18 cellular contexts compared by ENCODE assay signal in the genomic region with DNA sequence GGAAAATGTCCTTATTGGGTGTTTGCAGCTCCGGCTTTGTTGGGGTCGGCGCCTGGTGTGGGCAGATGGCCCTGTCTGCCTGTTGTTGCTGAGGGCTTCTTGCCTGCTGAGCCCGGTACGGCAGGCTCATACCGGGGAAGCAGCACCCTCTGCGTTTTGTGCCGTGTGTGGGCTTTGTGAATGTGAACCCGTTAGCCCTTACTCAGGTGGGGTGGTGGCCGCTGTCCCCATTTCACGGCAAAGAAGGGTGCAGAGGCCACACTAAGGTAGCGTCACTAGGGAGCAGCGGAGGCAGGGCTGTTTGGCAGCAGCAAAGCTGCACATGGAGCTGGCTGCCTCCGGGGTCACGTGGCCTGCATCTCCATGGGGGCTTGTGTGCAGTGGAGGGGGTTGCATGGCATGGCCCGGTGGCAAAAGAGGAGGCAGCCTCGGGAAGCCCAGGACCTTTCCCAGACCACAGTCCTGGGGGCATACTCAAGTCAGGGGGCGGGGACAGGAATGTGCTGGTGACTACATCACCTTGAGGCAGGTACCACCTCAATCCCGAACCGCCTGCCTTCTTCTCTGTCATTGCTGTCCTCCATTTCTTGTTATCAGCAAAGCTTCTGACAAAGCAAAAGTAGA. TPM values are rescaled to one million over a fixed set of nuclear protein-coding genes. Genes with fewer than 3 reads are reported as not detected.
A peak's percentile ranks its signal among the peaks of the same experiment; 100 is the strongest.
DNase-seq lines count a peak whose midpoint lies in the region; ATAC-seq, FAIRE-seq and TF ChIP-seq lines count a peak whose summit lies in the region.
"Had no signal": no experiment of that assay in that cellular context is flagged by ENCODE, and none has a peak within 500 bp of the region (broad histone marks: within the 10 kb centered on the region; RNA-seq: fewer than 3 reads in every experiment).

No MANE protein-coding gene starts in this region.

- H2BK12ac ChIP-seq in H1 (ENCODE audit: low read depth, low read length) = peak overlapping the region; percentile 80; the same call in 1 of the 2 replicates

- no peak for TF ChIP-seq RAD21 in H1 (IDR thresholded peaks at IDR 0.05 in 1 of 2, conservative IDR thresholded peaks at IDR 0.05 in 1 of 2; ENCODE audit: low read depth in 2 of 2, low read length in 2 of 2)

- peak overlapping the region; percentile 6 for H3K14ac ChIP-seq in H1 (ENCODE audit: insufficient read length)

- H3K23ac ChIP-seq in H1 (ENCODE audit: insufficient read length) = no peak overlapping the region

- TF ChIP-seq CTCF in H1 (IDR thresholded peaks at IDR 0.05; ENCODE audit: control extremely low read depth in 1 of 3, insufficient read depth in 1 of 3, low read depth in 1 of 3, low read length in 3 of 3) = no peak
- no peak for TF ChIP-seq CTCF in osteoblast (IDR thresholded peaks at IDR 0.05; ENCODE audit: extremely low read depth, low read depth, low read length)

- H2BK5ac ChIP-seq in H1 (ENCODE audit: low read depth, low read length) = peak overlapping the region; percentile 80

- H3K56ac ChIP-seq in H1 (replicated peaks; ENCODE audit: insufficient read length, low read depth, low read length) = no peak overlapping the region

- H3K4ac ChIP-seq in H1 (replicated peaks; ENCODE audit: insufficient read length, low read depth, low read length) = no peak overlapping the region

- no peaks in the 10 kb centered on the region for H3K27me3 ChIP-seq in H1 (replicated peaks in 1 of 4; ENCODE audit: control insufficient read depth in 3 of 4, extremely low read depth in 1 of 4, insufficient read depth in 3 of 4, low read length in 3 of 4)
- H3K27me3 ChIP-seq in osteoblast (ENCODE audit: insufficient read depth, low read length) = no peaks in the 10 kb centered on the region
- H3K27me3 ChIP-seq: BLaER1, colonic mucosa had no signal

- H3K27ac ChIP-seq in H1 (ENCODE audit: low read depth, low read length) (peak overlapping the region; percentile 52; the same call in 1 of the 2 replicates), osteoblast (ENCODE audit: low read depth, low read length) (peak overlapping the region; percentile 91)
- H3K27ac ChIP-seq: BLaER1, colonic mucosa, psoas muscle had no signal

- H3K23me2 ChIP-seq in H1 (ENCODE audit: low read depth, low read length) = no peaks in the 10 kb centered on the region

- no peak overlapping the region for H2AFZ ChIP-seq in H1 (ENCODE audit: low read length)
- no peak overlapping the region for H2AFZ ChIP-seq in osteoblast (ENCODE audit: low read length)

- H3K4me1 ChIP-seq in H1 (replicated peaks in 1 of 4; ENCODE audit: control insufficient read depth in 3 of 4, insufficient read depth in 4 of 4, low read length in 3 of 4) (peaks cover 5 to 24% (median 13%) of the 10 kb centered on the region in 4 experiments), osteoblast (ENCODE audit: insufficient read depth, low read length) (peaks cover 72% of the 10 kb centered on the region)
- H3K4me1 ChIP-seq: colonic mucosa, psoas muscle had no signal

- H4K20me1 ChIP-seq in H1 (replicated peaks in 1 of 2; ENCODE audit: control insufficient read depth in 1 of 2, insufficient read depth in 2 of 2, low read length in 2 of 2) (peaks cover 7 to 13% of the 10 kb centered on the region in 2 experiments), osteoblast (ENCODE audit: insufficient read depth, low read length) (no peaks in the 10 kb centered on the region)

- no peak overlapping the region for H3K9ac ChIP-seq in H1 (replicated peaks in 1 of 4; ENCODE audit: extremely low read depth in 1 of 4, low read depth in 3 of 4, low read length in 3 of 4)
- H3K9ac ChIP-seq: BLaER1 had no signal

- H4K91ac ChIP-seq in H1 (replicated peaks; ENCODE audit: insufficient read length, low read length) = peak overlapping the region; percentile 64

- H4K8ac ChIP-seq in H1 (ENCODE audit: extremely low read depth, insufficient read depth, low read length) = no peak overlapping the region; the same call in 1 of the 2 replicates

- no peak overlapping the region for H4K5ac ChIP-seq in H1 (ENCODE audit: insufficient read length, low read depth, low read length)

- H3K36me3 ChIP-seq in H1 (ENCODE audit: control insufficient read depth in 2 of 4, insufficient read depth in 4 of 4, low read length in 3 of 4) (no peaks in the 10 kb centered on the region), osteoblast (ENCODE audit: insufficient read depth, low read length) (no peaks in the 10 kb centered on the region)
- H3K36me3 ChIP-seq: colonic mucosa had no signal

- H2BK15ac ChIP-seq in H1 (ENCODE audit: low read length) = peak overlapping the region; percentile 9; the same call in 1 of the 2 replicates

- H2BK20ac ChIP-seq in H1 (ENCODE audit: low read length) = no peak overlapping the region

- in situ Hi-C loops in G401 (cut with HindIII; ENCODE audit: low sequenced_read_pairs) = no loop called here

- FAIRE-seq in H1 (lab: Jason Lieb, UNC) = no peak
- FAIRE-seq: GM19239 had no signal

- DNase-seq in G401 (ENCODE audit: low spot score) = peak; percentile 71
- DNase-seq in NCI-H446 treated with DMSO at 0.1 percent for 48 hours (lab: John Stamatoyannopoulos, UW) = peak; percentile 80
- no peak for DNase-seq in H1 (ENCODE audit: low read depth in 1 of 2, low spot score in 2 of 2)
- DNase-seq in osteoblast (ENCODE audit: insufficient read length, low spot score, missing footprints) = peak; percentile 13
- DNase-seq in NCI-H187 treated with DMSO at 0.1 percent for 48 hours (lab: John Stamatoyannopoulos, UW) = no peak
- DNase-seq in NK-92 treated with Interleukin-12 subunit alpha and Interleukin-12 subunit beta, amount 100 ng/mL, for 24 hours (lab: John Stamatoyannopoulos, UW) = no peak
- DNase-seq: activated CD4-positive, alpha-beta T cell treated with anti-CD3 and anti-CD28 coated beads for 1 hour; activated CD8-positive, alpha-beta memory T cell treated with anti-CD3 and anti-CD28 coated beads, Interleukin-2, amount 50 U/mL, for 48 hours; colonic mucosa; midbrain; MM.1S; NCI-H226; psoas muscle had no signal

- H3K4me2 ChIP-seq in H1 (ENCODE audit: insufficient read depth in 1 of 2, low read depth in 2 of 2, low read length in 2 of 2) = no peak overlapping the region; a peak in 2 of 4 replicates
- no peak overlapping the region for H3K4me2 ChIP-seq in osteoblast (ENCODE audit: insufficient read depth, low read length)
- H3K4me2 ChIP-seq: BLaER1 had no signal

- TF ChIP-seq POLR2A in H1 (IDR thresholded peaks at IDR 0.05; ENCODE audit: control extremely low read depth in 1 of 2, low read depth in 2 of 2, low read length in 2 of 2) = no peak

- no peak overlapping the region for H2BK120ac ChIP-seq in H1 (replicated peaks; ENCODE audit: low read depth, low read length)

- CTCF ChIA-PET in H1 (lab: Charles Lee; ENCODE audit: partially characterized antibody) = interaction anchor here (0.9 to 3.4 kb wide), 7 partner anchors 10 to 149 kb away, joined by 3 to 29 read pairs (median 7); a partner anchor contains a TSS

- POLR2A ChIA-PET in H1 (lab: Charles Lee; ENCODE audit: partially characterized antibody) = interaction anchor here (0.5 to 2.0 kb wide), 9 partner anchors 10 to 1128 kb away, joined by 3 to 5 read pairs (median 4); a partner anchor contains a TSS

- H3K9me3 ChIP-seq in H1 (ENCODE audit: insufficient read depth in 2 of 2, low read depth in 1 of 2, low read length in 1 of 2) (no peaks in the 10 kb centered on the region), osteoblast (ENCODE audit: low read depth, low read length) (no peaks in the 10 kb centered on the region)
- H3K9me3 ChIP-seq: BLaER1, colonic mucosa, psoas muscle had no signal

- ATAC-seq in HG03432 (IDR thresholded peaks at IDR 0.05; ENCODE audit: unreplicated experiment) (no peak), GM18858 (IDR thresholded peaks at IDR 0.05; ENCODE audit: unreplicated experiment) (no peak)
- ATAC-seq: activated naive CD4-positive, alpha-beta T cell treated with anti-CD3 and anti-CD28 coated beads, Interleukin-2, amount 50 U/mL, for 72 hours; psoas muscle had no signal

- TF ChIP-seq EP300 in H1 (IDR thresholded peaks at IDR 0.05; ENCODE audit: borderline replicate concordance in 1 of 2, low read depth in 2 of 2, low read length in 2 of 2) = no peak

- 0 out of 2 replicates have a peak overlapping the region, but pooled peaks have one; percentile 38 for H3K18ac ChIP-seq in H1 (ENCODE audit: extremely low read depth, low read length)

- H3K4me3 ChIP-seq in H1 (ENCODE audit: extremely low read depth in 1 of 4, insufficient read depth in 2 of 4, low read depth in 3 of 4, low read length in 4 of 4) = no peak overlapping the region
- H3K4me3 ChIP-seq in osteoblast (ENCODE audit: insufficient read depth, low read length) = no peak overlapping the region
- H3K4me3 ChIP-seq: BLaER1, colonic mucosa, psoas muscle had no signal

- H3K79me1 ChIP-seq in H1 (ENCODE audit: low read depth, low read length) = peaks cover 20% of the 10 kb centered on the region

- H3K79me2 ChIP-seq in H1 (ENCODE audit: control insufficient read depth in 1 of 2, insufficient read depth in 2 of 2, low read length in 2 of 2) (peaks cover 0 to 77% of the 10 kb centered on the region in 2 experiments; a peak in 3 of 4 replicates), osteoblast (ENCODE audit: insufficient read depth, low read length) (peaks cover 50% of the 10 kb centered on the region)

- H2AK5ac ChIP-seq in H1 (ENCODE audit: low read depth, low read length) = peak overlapping the region; percentile 60; the same call in 1 of the 2 replicates

- WGBS in H1 (ENCODE audit: extremely low coverage in 1 of 2, insufficient coverage in 1 of 2, insufficient read length in 1 of 2, insufficient replicate concordance in 2 of 2, low coverage in 1 of 2, low lambda C conversion rate in 2 of 2, missing lambda C conversion rate in 1 of 2), 2 experiments = 81% methylated on average over 20 of the region's 20 CpGs; no CpG with 5 or more reads in 1 of the 2 experiments

RNA-seq across cellular contexts. Expression of a gene that starts 47.3 kb away (rescaled TPM):
- 43.1 and 46.2 TPM in 2 replicates for total RNA-seq in G401 (2014; rRNA removed; shearing (Covaris generic))
- 49.0 and 52.7 TPM in 2 replicates for total RNA-seq in H1 (2021; fragmentation: NEBNext Ultra II Directional; extraction: Animal tissue kit (Norgen Biotek cat#: 25700))
- 69.5 and 88.6 TPM in 2 replicates for polyA plus RNA-seq in H1 (2011; rRNA removed)
- polyA plus RNA-seq in H1 (2011; cell fraction: cytosol; rRNA removed) = 68.1 TPM
- 63.0 TPM for polyA plus RNA-seq in H1 (2011; cell fraction: nucleus; rRNA removed)
- polyA plus RNA-seq in H1 (2012, experiment 1 of 2) = 34.5 to 42.5 TPM (median 42.0 TPM) in 4 replicates
- polyA plus RNA-seq in H1 (2012, experiment 2 of 2) = 41.2 TPM
- polyA plus RNA-seq in H1 (2013, experiment 1 of 2) = 30.6 TPM
- 31.1 TPM for polyA plus RNA-seq in H1 (2013, experiment 2 of 2)
- polyA minus RNA-seq in H1 (2011; rRNA and poly(A)+ RNA removed) = 46.3 and 46.8 TPM in 2 replicates
- polyA minus RNA-seq in H1 (2011; cell fraction: cytosol; rRNA and poly(A)+ RNA removed) = 33.1 TPM
- polyA minus RNA-seq in H1 (2011; cell fraction: nucleus; rRNA and poly(A)+ RNA removed) = 24.0 TPM
- 17.7 and 20.6 TPM in 2 replicates for total RNA-seq in osteoblast

RNA-seq across cellular contexts. Expression of a gene that starts 47.7 kb away (rescaled TPM):
- total RNA-seq in G401 (2014; rRNA removed; shearing (Covaris generic)) = 237 and 257 TPM in 2 replicates
- 130 and 138 TPM in 2 replicates for total RNA-seq in H1 (2021; fragmentation: NEBNext Ultra II Directional; extraction: Animal tissue kit (Norgen Biotek cat#: 25700))
- polyA plus RNA-seq in H1 (2011; rRNA removed) = 110 and 133 TPM in 2 replicates
- 105 TPM for polyA plus RNA-seq in H1 (2011; cell fraction: cytosol; rRNA removed)
- polyA plus RNA-seq in H1 (2011; cell fraction: nucleus; rRNA removed) = 256 TPM
- 146 to 167 TPM (median 153 TPM) in 4 replicates for polyA plus RNA-seq in H1 (2012, experiment 1 of 2)
- 166 TPM for polyA plus RNA-seq in H1 (2012, experiment 2 of 2)
- 111 TPM for polyA plus RNA-seq in H1 (2013, experiment 1 of 2)
- polyA plus RNA-seq in H1 (2013, experiment 2 of 2) = 96.7 TPM
- 151 and 164 TPM in 2 replicates for polyA minus RNA-seq in H1 (2011; rRNA and poly(A)+ RNA removed)
- polyA minus RNA-seq in H1 (2011; cell fraction: cytosol; rRNA and poly(A)+ RNA removed) = 99.5 TPM
- 99.6 TPM for polyA minus RNA-seq in H1 (2011; cell fraction: nucleus; rRNA and poly(A)+ RNA removed)
- total RNA-seq in osteoblast = 183 and 190 TPM in 2 replicates

RNA-seq across cellular contexts. Expression of a gene that starts 58.2 kb away (rescaled TPM):
- 0.98 and 8.9 TPM in 2 replicates for total RNA-seq in G401 (2014; rRNA removed; shearing (Covaris generic))
- total RNA-seq in H1 (2021; fragmentation: NEBNext Ultra II Directional; extraction: Animal tissue kit (Norgen Biotek cat#: 25700)) = 9.8 and 10.5 TPM in 2 replicates
- 7.7 and 10.2 TPM in 2 replicates for polyA plus RNA-seq in H1 (2011; rRNA removed)
- polyA plus RNA-seq in H1 (2011; cell fraction: cytosol; rRNA removed) = 8.3 TPM
- polyA plus RNA-seq in H1 (2011; cell fraction: nucleus; rRNA removed) = 43.8 TPM
- 7.7 to 17.5 TPM (median 14.2 TPM) in 4 replicates for polyA plus RNA-seq in H1 (2012, experiment 1 of 2)
- polyA plus RNA-seq in H1 (2012, experiment 2 of 2) = 4.2 TPM
- 4.2 TPM for polyA plus RNA-seq in H1 (2013, experiment 1 of 2)
- 4.8 TPM for polyA plus RNA-seq in H1 (2013, experiment 2 of 2)
- polyA minus RNA-seq in H1 (2011; rRNA and poly(A)+ RNA removed) = 11.3 and 13.2 TPM in 2 replicates
- polyA minus RNA-seq in H1 (2011; cell fraction: cytosol; rRNA and poly(A)+ RNA removed) = 5.1 TPM
- polyA minus RNA-seq in H1 (2011; cell fraction: nucleus; rRNA and poly(A)+ RNA removed) = 13.7 TPM
- total RNA-seq in osteoblast = 34.4 and 34.5 TPM in 2 replicates

Comparison
In these comparisons a context has a peak if more than half of its experiments do, and no peak if none do; other contexts are left out.
1. DNase-seq: peak in G401 (single experiment), NCI-H446 treated with DMSO at 0.1 percent for 48 hours (single experiment) and osteoblast (single experiment); none in H1 (0 of 2), NCI-H187 treated with DMSO at 0.1 percent for 48 hours (single experiment) and NK-92 treated with Interleukin-12 subunit alpha and Interleukin-12 subunit beta, amount 100 ng/mL, for 24 hours (single experiment).